Comparison of ENCODE assay signal across 8 cellular contexts in the genomic region with DNA sequence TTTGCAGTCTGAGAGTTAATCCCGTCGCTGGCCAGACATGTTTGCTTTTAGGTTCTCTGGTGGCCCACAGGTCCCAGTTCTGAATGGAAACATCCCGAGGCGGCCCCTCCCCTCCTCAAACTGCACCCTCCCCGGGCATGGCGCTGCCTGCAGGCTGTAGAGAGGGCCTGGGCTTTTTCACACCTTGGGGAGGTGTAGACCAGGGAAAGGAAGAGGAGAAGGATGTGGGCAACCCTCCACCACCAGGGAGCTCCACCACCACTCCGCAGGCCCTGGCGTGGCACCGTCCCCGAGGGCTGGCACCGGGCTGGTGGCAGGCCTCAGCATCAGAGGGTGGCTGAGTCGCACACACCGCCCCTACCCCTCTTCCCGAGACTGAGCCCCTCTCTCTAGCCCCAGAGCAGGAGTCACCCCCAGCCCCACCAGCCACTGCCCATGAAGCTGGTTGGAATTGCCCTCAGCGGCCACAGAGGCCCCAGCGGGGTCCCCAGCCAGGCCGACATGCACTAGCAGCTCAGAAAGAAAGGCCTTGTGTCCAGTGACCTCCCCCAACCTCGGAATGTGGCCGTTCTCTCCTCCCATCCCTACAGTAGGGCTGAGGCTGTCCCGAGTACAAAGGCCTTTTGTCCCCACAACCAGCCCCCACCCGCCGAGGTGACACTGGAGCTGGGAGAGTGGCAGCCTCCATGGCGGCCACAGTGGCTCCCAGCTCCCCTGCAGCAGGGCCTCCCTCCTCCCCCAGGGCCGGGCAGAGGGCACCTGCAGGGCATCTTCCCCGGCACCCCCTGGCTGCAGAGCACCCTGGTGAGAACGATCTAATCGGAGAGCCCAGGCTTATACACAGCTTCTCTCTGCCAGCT. TPM values are rescaled to one million over a fixed set of nuclear protein-coding genes. Genes with fewer than 3 reads are reported as not detected.
DNase-seq lines count a peak whose midpoint lies in the region; ATAC-seq and TF ChIP-seq lines count a peak whose summit lies in the region.

No MANE protein-coding gene starts in this region.

- DNase-seq in AG09319 (ENCODE audit: extremely low read depth, low read depth), result no peak
- peak; percentile 63 for DNase-seq in activated CD8-positive, alpha-beta T cell treated with anti-CD3 and anti-CD28 coated beads for 36 hours
- peak; percentile 74 to 99 (median 92) for DNase-seq in posterior cingulate gyrus
- no peak for DNase-seq in NCI-H1694 treated with DMSO at 0.1 percent for 48 hours (lab: John Stamatoyannopoulos, UW)
- no peak for DNase-seq in NCI-H1048 (lab: John Stamatoyannopoulos, UW)

- no peak overlapping the region for H3K4me3 Mint-ChIP-seq in activated CD8-positive, alpha-beta T cell treated with anti-CD3 and anti-CD28 coated beads for 36 hours

- WGBS in gastroesophageal sphincter (ENCODE audit: low coverage in 1 of 2), 2 donors, result 44 to 58% methylated on average over 7 to 9 of the region's 27 CpGs

- intact Hi-C loops in activated CD8-positive, alpha-beta T cell treated with anti-CD3 and anti-CD28 coated beads for 36 hours (cut with micrococcal nuclease), result no loop called here
- intact Hi-C loops in posterior cingulate gyrus (cut with DNase I), result loop anchor here (1.0 kb wide), 1 partner anchor 15 kb away; no protein-coding TSS in a partner anchor

- no peak for TF ChIP-seq EP300 in gastroesophageal sphincter (IDR thresholded peaks at IDR 0.05)

- peaks cover 13% of the 10 kb centered on the region for H3K4me1 ChIP-seq in HUES48 (ENCODE audit: control insufficient read depth, insufficient read depth, low read length)
- H3K4me1 ChIP-seq in gastroesophageal sphincter, result peaks cover 0 to 7% (median 0%) of the 10 kb centered on the region in 3 donors

- H3K9me3 ChIP-seq in HUES48 (ENCODE audit: control insufficient read depth, insufficient read depth, low read length) (no peaks in the 10 kb centered on the region), gastroesophageal sphincter (peaks cover 0 to 7% (median 0%) of the 10 kb centered on the region in 3 donors)

- no peak for TF ChIP-seq POLR2A in gastroesophageal sphincter (IDR thresholded peaks at IDR 0.05)

- H3K27me3 ChIP-seq in HUES48 (ENCODE audit: control insufficient read depth, insufficient read depth, low read length), result no peaks in the 10 kb centered on the region; the same call in 1 of the 2 replicates
- H3K27me3 ChIP-seq in gastroesophageal sphincter, result peaks cover 9% of the 10 kb centered on the region

- POLR2A ChIA-PET in activated CD8-positive, alpha-beta T cell treated with anti-CD3 and anti-CD28 coated beads for 36 hours (lab: Charles Lee), result interaction anchor here (1.3 kb wide), 1 partner anchor 15 kb away, joined by 3 read pairs; no protein-coding TSS in a partner anchor

- H3K27me3 Mint-ChIP-seq in activated CD8-positive, alpha-beta T cell treated with anti-CD3 and anti-CD28 coated beads for 36 hours, result peaks cover 6% of the 10 kb centered on the region

- H3K36me3 ChIP-seq in HUES48 (ENCODE audit: control insufficient read depth, insufficient read depth, low read length) (no peaks in the 10 kb centered on the region), gastroesophageal sphincter (no peaks in the 10 kb centered on the region)

- H3K4me1 Mint-ChIP-seq in activated CD8-positive, alpha-beta T cell treated with anti-CD3 and anti-CD28 coated beads for 36 hours (ENCODE audit: low read depth), result peaks cover 16% of the 10 kb centered on the region

- H3K27ac ChIP-seq in HUES48 (ENCODE audit: low read depth, low read length) (peak overlapping the region; percentile 86), gastroesophageal sphincter (peak overlapping the region in 3 of 4 donors; percentile 31 to 56 (median 32))

- H3K27ac Mint-ChIP-seq in activated CD8-positive, alpha-beta T cell treated with anti-CD3 and anti-CD28 coated beads for 36 hours, result no peak overlapping the region

- TF ChIP-seq CTCF in AG09319 (IDR thresholded peaks at IDR 0.05; ENCODE audit: low read depth, low read length) (peak; percentile 4), gastroesophageal sphincter (IDR thresholded peaks at IDR 0.05) (peak in 3 of 4 experiments; percentile 39 to 55 (median 51))
- peak; percentile 52 for TF ChIP-seq CTCF in activated CD8-positive, alpha-beta T cell treated with anti-CD3 and anti-CD28 coated beads for 36 hours (IDR thresholded peaks at IDR 0.05)

- H3K9ac ChIP-seq in HUES48 (ENCODE audit: low read depth, low read length), result 0 out of 2 replicates have a peak overlapping the region, but pooled peaks have one; percentile 7

- CTCF ChIA-PET in activated CD8-positive, alpha-beta T cell treated with anti-CD3 and anti-CD28 coated beads for 36 hours (lab: Charles Lee), result interaction anchor here (1.2 to 3.5 kb wide), 9 partner anchors 8 to 73 kb away, joined by 3 to 24 read pairs (median 5); no protein-coding TSS in a partner anchor

- no peak overlapping the region for H3K4me3 ChIP-seq in HUES48 (ENCODE audit: low read depth, low read length)
- H3K4me3 ChIP-seq in gastroesophageal sphincter, result no peak overlapping the region

- peaks cover 3% of the 10 kb centered on the region for H3K9me3 Mint-ChIP-seq in activated CD8-positive, alpha-beta T cell treated with anti-CD3 and anti-CD28 coated beads for 36 hours

- no peaks in the 10 kb centered on the region for H3K36me3 Mint-ChIP-seq in activated CD8-positive, alpha-beta T cell treated with anti-CD3 and anti-CD28 coated beads for 36 hours (ENCODE audit: low read depth)

- peak; percentile 93 for ATAC-seq in activated CD8-positive, alpha-beta T cell treated with anti-CD3 and anti-CD28 coated beads for 36 hours
- peak; percentile 52 for ATAC-seq in gastroesophageal sphincter
- ATAC-seq in GM21723 (IDR thresholded peaks at IDR 0.05; ENCODE audit: unreplicated experiment), result no peak

RNA-seq across cellular contexts. Expression of gene INF2, which starts 23.5 kb away (rescaled TPM):
- 10 to 100 TPM; 61.5 to 65.0 TPM for total RNA-seq in activated CD8-positive, alpha-beta T cell treated with anti-CD3 and anti-CD28 coated beads for 36 hours
- total RNA-seq in gastroesophageal sphincter, result 100 to 1,000 TPM in 1 of 4 donors, 10 to 100 TPM in 3; 44.6 to 102 (median 64.7) TPM

RNA-seq across cellular contexts. Expression of gene ADSS1, which starts 58.1 kb away (rescaled TPM):
- total RNA-seq in activated CD8-positive, alpha-beta T cell treated with anti-CD3 and anti-CD28 coated beads for 36 hours, result 1 to 10 TPM; 2.7 to 3.0 TPM
- total RNA-seq in gastroesophageal sphincter, result 10 to 100 TPM in 2 of 4 donors, 1 to 10 TPM in 2; 5.1 to 32.2 (median 8.8) TPM

Comparison
In these comparisons a context has a peak if more than half of its experiments do, and no peak if none do; other contexts are left out.
1. DNase-seq: peak in activated CD8-positive, alpha-beta T cell treated with anti-CD3 and anti-CD28 coated beads for 36 hours (single experiment) and posterior cingulate gyrus (10 of 10); none in AG09319 (single experiment), NCI-H1694 treated with DMSO at 0.1 percent for 48 hours (single experiment) and NCI-H1048 (single experiment).
2. Peak in every context shown above with its lines, with median percentiles within 50 percentile points of each other: CTCF ChIP-seq.